ENCODE assay signal across 17 cellular contexts in genomic region chr1:3472906-3473305, GRCh38. TPM values are rescaled to one million over a fixed set of nuclear protein-coding genes. Genes with fewer than 3 reads are reported as not detected.
DNase-seq lines count a peak whose midpoint lies in the region; FAIRE-seq and TF ChIP-seq lines count a peak whose summit lies in the region.
"Had no signal": no experiment of that assay in that cellular context is flagged by ENCODE, and none has a peak within 500 bp of the region (broad histone marks: within the 10 kb centered on the region; RNA-seq: fewer than 3 reads in every experiment).

No MANE protein-coding gene starts in this region.

- no peak overlapping the region for H3K9ac ChIP-seq in keratinocyte (ENCODE audit: control insufficient read depth, extremely low read depth, insufficient read depth, low read length)
- no peak overlapping the region for H3K9ac ChIP-seq in smooth muscle cell (ENCODE audit: low read depth)

- H3K4me3 Mint-ChIP-seq in MCF 10A (ENCODE audit: unreplicated experiment), result peak overlapping the region; percentile 62
- no peak overlapping the region for H3K4me3 Mint-ChIP-seq in chondrocyte (ENCODE audit: unreplicated experiment)
- H3K4me3 Mint-ChIP-seq in activated CD4-positive, alpha-beta memory T cell treated with anti-CD3 and anti-CD28 coated beads for 36 hours, result no peak overlapping the region
- H3K4me3 Mint-ChIP-seq: CD4-positive, alpha-beta T cell had no signal

- no TSS peak for BruUV-seq in MCF 10A (replicated peaks; lab: Mats Ljungman, UMichigan)

- H3K27ac Mint-ChIP-seq in MCF 10A (ENCODE audit: low read depth, unreplicated experiment) (peak overlapping the region; percentile 44), chondrocyte (ENCODE audit: unreplicated experiment) (peak overlapping the region; percentile 45)
- no peak overlapping the region for H3K27ac Mint-ChIP-seq in activated CD4-positive, alpha-beta memory T cell treated with anti-CD3 and anti-CD28 coated beads for 36 hours
- H3K27ac Mint-ChIP-seq: CD4-positive, alpha-beta T cell had no signal

- POLR2A ChIA-PET in MCF 10A (lab: Yijun Ruan, JAX), result interaction anchor here (0.7 to 1.5 kb wide), 6 partner anchors 9 to 915 kb away, joined by 3 to 17 read pairs (median 3); no protein-coding TSS in a partner anchor
- POLR2A ChIA-PET in activated CD4-positive, alpha-beta memory T cell treated with anti-CD3 and anti-CD28 coated beads for 36 hours (lab: Charles Lee), result no interaction called here

- CTCF ChIA-PET in MCF 10A (lab: Yijun Ruan, JAX), result interaction anchor here (0.6 to 4.0 kb wide), 9 partner anchors 8 to 274 kb away, joined by 3 to 53 read pairs (median 4); no protein-coding TSS in a partner anchor
- CTCF ChIA-PET in activated CD4-positive, alpha-beta memory T cell treated with anti-CD3 and anti-CD28 coated beads for 36 hours (lab: Charles Lee), result interaction anchor here (2.6 kb wide), 1 partner anchor 20 kb away, joined by 12 read pairs; no protein-coding TSS in a partner anchor

- FAIRE-seq in keratinocyte (lab: Jason Lieb, UNC), result no peak
- FAIRE-seq: K562 had no signal

- H3K79me2 ChIP-seq in keratinocyte (ENCODE audit: control insufficient read depth, insufficient read depth, low read length), result no peaks in the 10 kb centered on the region
- H3K79me2 ChIP-seq in smooth muscle cell (ENCODE audit: low read depth), result no peaks in the 10 kb centered on the region
- H3K79me2 ChIP-seq in hepatocyte, result no peaks in the 10 kb centered on the region

- TF ChIP-seq CTCF in MCF 10A (IDR thresholded peaks at IDR 0.05; ENCODE audit: unreplicated experiment) (no peak), breast epithelium (IDR thresholded peaks at IDR 0.05) (no peak), chondrocyte (IDR thresholded peaks at IDR 0.05) (no peak), keratinocyte (optimal IDR thresholded peaks at IDR 0.05 in 1 of 3, IDR thresholded peaks at IDR 0.05 in 1 of 3, conservative IDR thresholded peaks at IDR 0.05 in 1 of 3; ENCODE audit: extremely low read depth in 1 of 3, insufficient read depth in 2 of 3, low read length in 3 of 3) (peak in 1 of 3 experiments; percentile 5), smooth muscle cell (IDR thresholded peaks at IDR 0.05; ENCODE audit: borderline replicate concordance, insufficient read depth, poor library complexity, severe bottlenecking) (no peak), hepatocyte (IDR thresholded peaks at IDR 0.05; ENCODE audit: poor library complexity) (no peak)

- peaks cover 4% of the 10 kb centered on the region for H4K20me1 ChIP-seq in keratinocyte (ENCODE audit: control insufficient read depth, extremely low read depth, insufficient read depth, low read length)
- no peaks in the 10 kb centered on the region for H4K20me1 ChIP-seq in smooth muscle cell (ENCODE audit: low read depth)
- H4K20me1 ChIP-seq in hepatocyte (ENCODE audit: insufficient read depth, poor library complexity, severe bottlenecking), result no peaks in the 10 kb centered on the region

- TF ChIP-seq POLR2A in breast epithelium (IDR thresholded peaks at IDR 0.05), result no peak

- H3K27ac ChIP-seq in breast epithelium (peak overlapping the region in 1 of 2 donors; percentile 32), keratinocyte (ENCODE audit: control insufficient read depth, insufficient read depth, low read length) (peak overlapping the region; percentile 36), smooth muscle cell (ENCODE audit: low read depth) (no peak overlapping the region), hepatocyte (no peak overlapping the region)
- H3K27ac ChIP-seq: 22Rv1, HL-60, PC-9 had no signal

- no peaks in the 10 kb centered on the region for H3K4me1 ChIP-seq in breast epithelium
- peaks cover 48% of the 10 kb centered on the region for H3K4me1 ChIP-seq in keratinocyte (ENCODE audit: control insufficient read depth, extremely low read depth, insufficient read depth, low read length)
- peaks cover 15% of the 10 kb centered on the region for H3K4me1 ChIP-seq in smooth muscle cell (ENCODE audit: low read depth)
- H3K4me1 ChIP-seq in hepatocyte (ENCODE audit: insufficient read depth), result peaks cover 14% of the 10 kb centered on the region

- no peaks in the 10 kb centered on the region for H3K9me1 ChIP-seq in keratinocyte (ENCODE audit: control insufficient read depth, extremely low read depth, insufficient read depth, low read length)

- WGBS in smooth muscle cell (ENCODE audit: low lambda C conversion rate), result 90% methylated on average over 17 of the region's 17 CpGs
- WGBS in hepatocyte (ENCODE audit: low lambda C conversion rate, missing lambda C conversion rate), result 95% methylated on average over 17 of the region's 17 CpGs

- H2AFZ ChIP-seq in keratinocyte (ENCODE audit: control insufficient read depth, low read length), result no peak overlapping the region
- H2AFZ ChIP-seq in smooth muscle cell (ENCODE audit: low read depth), result no peak overlapping the region
- H2AFZ ChIP-seq in hepatocyte, result no peak overlapping the region
- H2AFZ ChIP-seq: PC-9 had no signal

- H3K9me2 ChIP-seq in hepatocyte (replicated peaks; ENCODE audit: insufficient read depth), result no peaks in the 10 kb centered on the region

- H3K4me1 Mint-ChIP-seq in MCF 10A (ENCODE audit: insufficient read depth, unreplicated experiment), result peaks cover 22% of the 10 kb centered on the region
- H3K4me1 Mint-ChIP-seq in chondrocyte (ENCODE audit: low read depth), result peaks cover 35% of the 10 kb centered on the region
- H3K4me1 Mint-ChIP-seq in activated CD4-positive, alpha-beta memory T cell treated with anti-CD3 and anti-CD28 coated beads for 36 hours (ENCODE audit: low read depth), result no peaks in the 10 kb centered on the region

- H3K4me3 ChIP-seq in breast epithelium (peak overlapping the region in 1 of 3 donors; percentile 31), keratinocyte (ENCODE audit: control insufficient read depth in 2 of 3, extremely low read depth in 1 of 3, insufficient read depth in 2 of 3, low read depth in 1 of 3, low read length in 3 of 3) (no peak overlapping the region), smooth muscle cell (no peak overlapping the region), hepatocyte (no peak overlapping the region)
- H3K4me3 ChIP-seq: K562, PC-9 had no signal

- intact Hi-C loops in MCF 10A (cut with micrococcal nuclease) (loop anchor here (1.0 kb wide), 1 partner anchor 20 kb away; no protein-coding TSS in a partner anchor), breast epithelium (cut with DNase I; ENCODE audit: low total_unique reads) (no loop called here)
- intact Hi-C loops in activated CD4-positive, alpha-beta memory T cell treated with anti-CD3 and anti-CD28 coated beads for 36 hours (cut with micrococcal nuclease), result no loop called here

- peaks cover 10% of the 10 kb centered on the region for H3F3A ChIP-seq in smooth muscle cell (ENCODE audit: low read depth)

- H3K9me3 Mint-ChIP-seq in MCF 10A (ENCODE audit: unreplicated experiment) (no peaks in the 10 kb centered on the region), chondrocyte (ENCODE audit: low read depth) (no peaks in the 10 kb centered on the region)
- no peaks in the 10 kb centered on the region for H3K9me3 Mint-ChIP-seq in activated CD4-positive, alpha-beta memory T cell treated with anti-CD3 and anti-CD28 coated beads for 36 hours
- H3K9me3 Mint-ChIP-seq: CD4-positive, alpha-beta T cell had no signal

- H3K36me3 Mint-ChIP-seq in MCF 10A (ENCODE audit: insufficient read depth, unreplicated experiment), result no peaks in the 10 kb centered on the region
- H3K36me3 Mint-ChIP-seq in chondrocyte (ENCODE audit: low read depth), result no peaks in the 10 kb centered on the region
- no peaks in the 10 kb centered on the region for H3K36me3 Mint-ChIP-seq in activated CD4-positive, alpha-beta memory T cell treated with anti-CD3 and anti-CD28 coated beads for 36 hours

- H3K9me3 ChIP-seq in breast epithelium (no peaks in the 10 kb centered on the region), keratinocyte (ENCODE audit: control insufficient read depth, low read depth, low read length) (no peaks in the 10 kb centered on the region), smooth muscle cell (replicated peaks; ENCODE audit: low read depth) (no peaks in the 10 kb centered on the region), hepatocyte (ENCODE audit: low read depth) (no peaks in the 10 kb centered on the region)
- H3K9me3 ChIP-seq: BE2C had no signal

- dilution Hi-C loops in keratinocyte (cut with MboI; ENCODE audit: extremely low pct_ligation_motif_present, low sequenced_read_pairs), result no loop called here

- no peaks in the 10 kb centered on the region for H3K27me3 ChIP-seq in breast epithelium
- H3K27me3 ChIP-seq in keratinocyte (ENCODE audit: control insufficient read depth, extremely low read depth, insufficient read depth, low read length), result no peaks in the 10 kb centered on the region
- H3K27me3 ChIP-seq in smooth muscle cell (ENCODE audit: low read depth), result no peaks in the 10 kb centered on the region
- no peaks in the 10 kb centered on the region for H3K27me3 ChIP-seq in hepatocyte
- H3K27me3 ChIP-seq: BE2C had no signal

- H3K36me3 ChIP-seq in breast epithelium (no peaks in the 10 kb centered on the region), keratinocyte (ENCODE audit: control insufficient read depth in 2 of 2, extremely low read depth in 1 of 2, insufficient read depth in 2 of 2, low read length in 2 of 2) (peaks cover 0 to 11% of the 10 kb centered on the region in 2 experiments), smooth muscle cell (ENCODE audit: low read depth) (no peaks in the 10 kb centered on the region), hepatocyte (replicated peaks; ENCODE audit: insufficient read depth, low read depth) (no peaks in the 10 kb centered on the region)
- H3K36me3 ChIP-seq: BE2C had no signal

- H3K27me3 Mint-ChIP-seq in MCF 10A (ENCODE audit: insufficient read depth, unreplicated experiment) (no peaks in the 10 kb centered on the region), chondrocyte (ENCODE audit: low read depth) (no peaks in the 10 kb centered on the region)
- H3K27me3 Mint-ChIP-seq in activated CD4-positive, alpha-beta memory T cell treated with anti-CD3 and anti-CD28 coated beads for 36 hours, result no peaks in the 10 kb centered on the region

- H3K4me2 ChIP-seq in keratinocyte (ENCODE audit: control insufficient read depth, extremely low read depth, insufficient read depth, low read depth, low read length), result peak overlapping the region; percentile 67
- peak overlapping the region; percentile 24 for H3K4me2 ChIP-seq in smooth muscle cell
- H3K4me2 ChIP-seq in hepatocyte, result no peak overlapping the region
- H3K4me2 ChIP-seq: PC-9 had no signal

- DNase-seq in MCF 10A (ENCODE audit: unreplicated experiment), result no peak
- no peak for DNase-seq in breast epithelium (ENCODE audit: low spot score in 2 of 2)
- DNase-seq in chondrocyte (ENCODE audit: low spot score), result peak; percentile 88
- DNase-seq in keratinocyte (ENCODE audit: low read depth, low spot score), result no peak
- DNase-seq in smooth muscle cell (lab: John Stamatoyannopoulos, UW; ENCODE audit: unreplicated experiment), result no peak
- no peak for DNase-seq in activated CD4-positive, alpha-beta memory T cell treated with anti-CD3 and anti-CD28 coated beads for 36 hours
- no peak for DNase-seq in hepatocyte (ENCODE audit: low spot score)
- DNase-seq in NCI-H510A (lab: John Stamatoyannopoulos, UW), result no peak
- DNase-seq: BE2C; CD4-positive, alpha-beta T cell; NCI-H1436 treated with DMSO at 0.1 percent for 48 hours; NCI-H2081; NCI-H774; PC-9 had no signal

RNA-seq across cellular contexts. Expression of gene ARHGEF16, which starts 18.4 kb away (rescaled TPM):
- 8.6 and 8.8 TPM in 2 replicates for total RNA-seq in MCF 10A (2022)
- total RNA-seq in breast epithelium, result 10 to 100 TPM in 2 of 3 donors, under 1 TPM in 1; 0.80 to 16.2 (median 15.1) TPM
- total RNA-seq in chondrocyte, result 1.1 to 4.1 TPM (median 2.0 TPM) in 3 replicates
- polyA plus RNA-seq in keratinocyte, result 5.0 to 9.6 TPM (median 6.2 TPM) in 3 replicates
- 4.1 TPM for polyA plus RNA-seq in keratinocyte (2011; ENCODE audit: low read depth)
- polyA plus RNA-seq in keratinocyte (2011; cell fraction: cytosol; rRNA removed), result 4.6 and 6.9 TPM in 2 replicates
- polyA plus RNA-seq in keratinocyte (2011; cell fraction: nucleus; rRNA removed), result 17.5 and 18.1 TPM in 2 replicates
- 5.6 and 6.0 TPM in 2 replicates for polyA plus RNA-seq in keratinocyte (2012; ENCODE audit: low replicate concordance)
- polyA minus RNA-seq in keratinocyte, result 11.0 to 12.7 TPM (median 11.2 TPM) in 3 replicates
- 10.7 TPM for polyA minus RNA-seq in keratinocyte (2011; cell fraction: cytosol; rRNA and poly(A)+ RNA removed)
- polyA minus RNA-seq in keratinocyte (2011; cell fraction: nucleus; rRNA and poly(A)+ RNA removed), result 7.8 and 9.0 TPM in 2 replicates
- total RNA-seq in smooth muscle cell, result 5.0 and 6.9 TPM in 2 replicates
- polyA plus RNA-seq in smooth muscle cell, result 4.6 and 9.6 TPM in 2 replicates
- under 1 TPM; 0.17 to 0.24 TPM for total RNA-seq in activated CD4-positive, alpha-beta memory T cell treated with anti-CD3 and anti-CD28 coated beads for 36 hours
- total RNA-seq in hepatocyte, result 21.5 and 24.8 TPM in 2 replicates
- 32.3 and 36.2 TPM in 2 replicates for polyA plus RNA-seq in hepatocyte
